11 cellular contexts compared by ENCODE assay signal in the genomic region with DNA sequence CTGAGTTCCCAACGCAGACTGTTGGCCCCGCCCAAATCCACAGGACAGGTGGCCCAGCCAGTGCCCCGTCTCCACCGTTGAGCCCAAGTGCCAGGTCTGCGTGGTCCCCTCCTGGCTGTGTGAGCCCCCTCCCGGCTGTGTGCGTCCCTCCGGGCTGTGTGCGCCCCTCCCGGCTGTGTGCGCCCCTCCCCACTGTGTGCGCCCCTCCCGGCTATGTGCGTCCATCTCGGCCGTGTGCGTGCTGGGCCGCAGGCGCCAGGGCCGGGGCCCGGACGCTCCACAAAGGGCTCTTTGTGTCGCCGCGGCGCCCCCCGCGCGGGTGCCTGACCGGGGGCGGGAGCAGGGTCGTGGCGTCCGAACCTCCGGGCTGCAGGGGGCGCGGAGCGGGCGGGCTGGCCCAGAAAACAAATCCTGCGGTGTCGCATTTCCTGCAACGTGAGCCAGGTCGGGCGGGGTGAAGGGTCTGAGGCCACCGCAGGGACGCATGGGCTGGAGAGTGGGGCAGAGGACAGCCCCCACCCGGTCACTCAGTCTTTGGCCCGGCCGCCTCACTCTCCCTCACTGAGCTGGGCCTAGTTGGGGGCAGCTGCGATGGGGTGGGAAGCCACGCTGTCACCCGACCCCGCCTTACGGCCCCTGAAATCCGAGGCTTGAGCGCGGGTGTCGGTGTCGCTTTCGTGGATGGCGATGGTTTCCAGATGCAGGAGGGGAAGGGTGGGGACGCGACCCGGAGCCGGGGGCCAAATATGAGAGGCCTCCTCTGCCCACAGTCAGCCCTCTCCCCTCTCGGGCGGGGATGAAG. TPM values are rescaled to one million over a fixed set of nuclear protein-coding genes. Genes with fewer than 3 reads are reported as not detected.
A peak's percentile ranks its signal among the peaks of the same experiment; 100 is the strongest.
DNase-seq lines count a peak whose midpoint lies in the region; ATAC-seq and TF ChIP-seq lines count a peak whose summit lies in the region.
"Had no signal": no experiment of that assay in that cellular context is flagged by ENCODE, and none has a peak within 500 bp of the region (broad histone marks: within the 10 kb centered on the region; RNA-seq: fewer than 3 reads in every experiment).

No MANE protein-coding gene starts in this region.

- peak overlapping the region; percentile 37 for H3K4me3 Mint-ChIP-seq in natural killer cell
- H3K4me3 Mint-ChIP-seq in natural killer cell treated with Interleukin-12 subunit alpha and Interleukin-12 subunit beta and Interleukin-15 and Interleukin-18, amount 100 ng/mL, for 72 hours, result no peak overlapping the region

- no peak overlapping the region for H3K27ac Mint-ChIP-seq in natural killer cell
- no peak overlapping the region for H3K27ac Mint-ChIP-seq in natural killer cell treated with Interleukin-12 subunit alpha and Interleukin-12 subunit beta and Interleukin-15 and Interleukin-18, amount 100 ng/mL, for 72 hours

- peak overlapping the region; percentile 57 for H3K4me3 ChIP-seq in SJCRH30

- H3K4me1 ChIP-seq in SJCRH30, result peaks cover 8% of the 10 kb centered on the region; the same call in 1 of the 2 replicates

- H3K9me3 ChIP-seq in SJCRH30 (replicated peaks), result no peaks in the 10 kb centered on the region

- ATAC-seq in natural killer cell (peak in 1 of 3 donors; percentile 20), GM21526 (IDR thresholded peaks at IDR 0.05; ENCODE audit: low FRiP score, unreplicated experiment) (no peak), GM18873 (IDR thresholded peaks at IDR 0.05; ENCODE audit: low FRiP score, unreplicated experiment) (no peak)
- ATAC-seq in natural killer cell treated with Interleukin-12 subunit alpha and Interleukin-12 subunit beta and Interleukin-15 and Interleukin-18, amount 100 ng/mL, for 72 hours, result no peak

- H3K27ac ChIP-seq in SJCRH30, result no peak overlapping the region

- peaks cover 7 to 30% of the 10 kb centered on the region in 2 donors for H3K27me3 Mint-ChIP-seq in natural killer cell (ENCODE audit: low read depth in 2 of 2)
- H3K27me3 Mint-ChIP-seq in natural killer cell treated with Interleukin-12 subunit alpha and Interleukin-12 subunit beta and Interleukin-15 and Interleukin-18, amount 100 ng/mL, for 72 hours, result peaks cover 19 to 23% of the 10 kb centered on the region in 2 donors

- no peaks in the 10 kb centered on the region for H3K9me3 Mint-ChIP-seq in natural killer cell
- H3K9me3 Mint-ChIP-seq in natural killer cell treated with Interleukin-12 subunit alpha and Interleukin-12 subunit beta and Interleukin-15 and Interleukin-18, amount 100 ng/mL, for 72 hours, result no peaks in the 10 kb centered on the region

- H3K36me3 Mint-ChIP-seq in natural killer cell, result no peaks in the 10 kb centered on the region
- no peaks in the 10 kb centered on the region for H3K36me3 Mint-ChIP-seq in natural killer cell treated with Interleukin-12 subunit alpha and Interleukin-12 subunit beta and Interleukin-15 and Interleukin-18, amount 100 ng/mL, for 72 hours

- no peak for DNase-seq in natural killer cell
- no peak for DNase-seq in natural killer cell treated with Interleukin-12 subunit alpha and Interleukin-12 subunit beta and Interleukin-15 and Interleukin-18, amount 100 ng/mL, for 72 hours (ENCODE audit: low spot score)
- DNase-seq in SJCRH30, result peak in 1 of 2 experiments; percentile 56
- DNase-seq in left kidney (ENCODE audit: low read depth, low spot score), result peak; percentile 72
- DNase-seq in NCI-H1092 treated with DMSO at 0.1 percent for 48 hours (lab: John Stamatoyannopoulos, UW), result no peak
- DNase-seq in GM20000 (ENCODE audit: low spot score), result no peak
- DNase-seq: Kasumi-1, SHP77 treated with DMSO at 0.1 percent for 48 hours had no signal

- intact Hi-C loops in natural killer cell (cut with micrococcal nuclease), result no loop called here

- peaks cover 0 to 5% of the 10 kb centered on the region in 2 donors for H3K4me1 Mint-ChIP-seq in natural killer cell
- H3K4me1 Mint-ChIP-seq in natural killer cell treated with Interleukin-12 subunit alpha and Interleukin-12 subunit beta and Interleukin-15 and Interleukin-18, amount 100 ng/mL, for 72 hours (ENCODE audit: low read depth in 2 of 2), result peaks cover 0 to 12% of the 10 kb centered on the region in 2 donors

- TF ChIP-seq CTCF in natural killer cell (IDR thresholded peaks at IDR 0.05), result no peak
- no peak for TF ChIP-seq CTCF in GM20000 (IDR thresholded peaks at IDR 0.05; ENCODE audit: extremely low read depth, missing control alignments)

- no peaks in the 10 kb centered on the region for H3K36me3 ChIP-seq in SJCRH30

- peaks cover 38% of the 10 kb centered on the region for H3K27me3 ChIP-seq in SJCRH30

RNA-seq across cellular contexts. Expression of a gene that starts 18.8 kb away (rescaled TPM):
- total RNA-seq in natural killer cell, result 10 to 100 TPM; 14.5 to 41.5 (median 19.9) TPM
- total RNA-seq in natural killer cell treated with Interleukin-12 subunit alpha and Interleukin-12 subunit beta and Interleukin-15 and Interleukin-18, amount 100 ng/mL, for 72 hours, result 100 to 1,000 TPM in 1 of 2 donors, 10 to 100 TPM in 1; 83.6 to 106 TPM
- 4.1 and 4.6 TPM in 2 replicates for total RNA-seq in SJCRH30 (2014; rRNA removed; shearing (Covaris generic))

RNA-seq across cellular contexts. Expression of a gene that starts 22.6 kb away (rescaled TPM):
- total RNA-seq in natural killer cell, result 1 to 10 TPM; 1.1 to 2.0 (median 1.7) TPM
- total RNA-seq in natural killer cell treated with Interleukin-12 subunit alpha and Interleukin-12 subunit beta and Interleukin-15 and Interleukin-18, amount 100 ng/mL, for 72 hours, result under 1 TPM; 0.14 to 0.84 TPM
- 0.30 and 0.55 TPM in 2 replicates for total RNA-seq in SJCRH30 (2014; rRNA removed; shearing (Covaris generic))

RNA-seq across cellular contexts. Expression of a gene that starts 27.5 kb away (rescaled TPM):
- total RNA-seq in natural killer cell, result not detected
- not detected for total RNA-seq in natural killer cell treated with Interleukin-12 subunit alpha and Interleukin-12 subunit beta and Interleukin-15 and Interleukin-18, amount 100 ng/mL, for 72 hours
- total RNA-seq in SJCRH30 (2014; rRNA removed; shearing (Covaris generic)), result not detected in 2 replicates
- total RNA-seq: skeletal muscle tissue had no signal

RNA-seq across cellular contexts. Expression of a gene that starts 44.2 kb away (rescaled TPM):
- total RNA-seq in natural killer cell, result 1 to 10 TPM in 1 of 3 donors, under 1 TPM in 2; 0.16 to 1.1 (median 0.54) TPM
- under 1 TPM; 0.33 to 0.81 TPM for total RNA-seq in natural killer cell treated with Interleukin-12 subunit alpha and Interleukin-12 subunit beta and Interleukin-15 and Interleukin-18, amount 100 ng/mL, for 72 hours
- total RNA-seq in SJCRH30 (2014; rRNA removed; shearing (Covaris generic)), result 3.7 and 5.3 TPM in 2 replicates

RNA-seq across cellular contexts. Expression of a gene that starts 53.6 kb away (rescaled TPM):
- total RNA-seq in natural killer cell, result 10 to 100 TPM; 11.5 to 16.9 (median 15.4) TPM
- total RNA-seq in natural killer cell treated with Interleukin-12 subunit alpha and Interleukin-12 subunit beta and Interleukin-15 and Interleukin-18, amount 100 ng/mL, for 72 hours, result 10 to 100 TPM; 49.5 to 87.5 TPM
- total RNA-seq in SJCRH30 (2014; rRNA removed; shearing (Covaris generic)), result 51.2 and 51.8 TPM in 2 replicates
